ENCODE assay signal across 35 cellular contexts in genomic region chr14:69991422-69991821, GRCh38.
"Had no signal": no experiment of that assay in that cellular context is flagged by ENCODE, and none has a peak within 500 bp of the region (broad histone marks: within the 10 kb centered on the region; RNA-seq: fewer than 3 reads in every experiment).

No MANE protein-coding gene starts in this region.

- H3K4me1 ChIP-seq: adrenal gland, esophagus squamous epithelium had no signal

- H3K4me3 Mint-ChIP-seq: activated B cell treated with CpG ODN at 0.5 μM for 24 hours; activated CD8-positive, alpha-beta T cell treated with anti-CD3 and anti-CD28 coated beads for 36 hours; activated naive CD4-positive, alpha-beta T cell treated with anti-CD3 and anti-CD28 coated beads for 36 hours; activated naive CD4-positive, alpha-beta T cell treated with anti-CD3 and anti-CD28 coated beads, Interleukin-2, amount 50 U/mL, for 24 hours; activated naive CD8-positive, alpha-beta T cell treated with anti-CD3 and anti-CD28 coated beads for 36 hours; activated naive CD8-positive, alpha-beta T cell treated with anti-CD3 and anti-CD28 coated beads, Interleukin-2, amount 50 U/mL, for 24 hours; activated T-helper 1 cell treated with anti-CD3 and anti-CD28 coated beads, Interleukin-12 subunit alpha, Interleukin-12 subunit beta, Interleukin-2, Interleukin-4 antibody, amounts not matched to agents 30 ng/mL and 10 ng/mL and 1 ng/mL, durations not matched to agents 14 hours and 24 hours and 36 hours; T-helper 17 cell; T-helper 2 cell treated with Interferon-gamma antibody and Interleukin-4, amounts not matched to agents 5 μg/mL and 100 μg/mL, for 36 hours had no signal

- H3K9me3 ChIP-seq: adrenal gland, body of pancreas, esophagus squamous epithelium, gastroesophageal sphincter had no signal

- DNase-seq: activated B cell treated with CpG ODN at 0.5 μM for 24 hours; activated CD4-positive, alpha-beta T cell treated with anti-CD3 and anti-CD28 coated beads for 48 hours; activated CD4-positive, alpha-beta T cell treated with anti-CD3 and anti-CD28 coated beads, Interleukin-2, amount 50 U/mL, for 1 hour; activated CD4-positive, alpha-beta T cell treated with anti-CD3 and anti-CD28 coated beads, Interleukin-2, amount 50 U/mL, for 48 hours; activated CD8-positive, alpha-beta memory T cell treated with anti-CD3 and anti-CD28 coated beads for 24 hours; activated CD8-positive, alpha-beta T cell treated with anti-CD3 and anti-CD28 coated beads for 36 hours; activated effector memory CD4-positive, alpha-beta T cell treated with anti-CD3 and anti-CD28 coated beads, Interleukin-2, amount 50 U/mL, for 16 hours; activated naive CD4-positive, alpha-beta T cell treated with anti-CD3 and anti-CD28 coated beads for 36 hours; activated naive CD8-positive, alpha-beta T cell treated with anti-CD3 and anti-CD28 coated beads for 36 hours; activated naive CD8-positive, alpha-beta T cell treated with anti-CD3 and anti-CD28 coated beads, Interleukin-2, amount 50 U/mL, for 24 hours; activated T-cell treated with anti-CD3 and anti-CD28 coated beads, Interleukin-2, amount 50 U/mL, for 48 hours; adrenal gland; amygdala; aorta; body of pancreas; caudate nucleus; cortex of kidney; dermis blood vessel endothelial cell; effector CD8-positive, alpha-beta T cell; esophagus squamous epithelium; foreskin melanocyte; T-helper 1 cell; T-helper 17 cell; T1000; WERI-Rb-1 had no signal

- ATAC-seq: activated CD4-positive, CD25-positive, alpha-beta regulatory T cell treated with anti-CD3 and anti-CD28 coated beads, Interleukin-2, amount 50 U/mL, for 24 hours; activated CD8-positive, alpha-beta T cell treated with anti-CD3 and anti-CD28 coated beads for 36 hours; activated naive CD8-positive, alpha-beta T cell treated with anti-CD3 and anti-CD28 coated beads, Interleukin-2, amount 50 U/mL, for 24 hours; body of pancreas; gastroesophageal sphincter; T-helper 17 cell had no signal

- H3K36me3 Mint-ChIP-seq: activated naive CD4-positive, alpha-beta T cell treated with anti-CD3 and anti-CD28 coated beads, Interleukin-2, amount 50 U/mL, for 24 hours; activated naive CD8-positive, alpha-beta T cell treated with anti-CD3 and anti-CD28 coated beads for 36 hours had no signal

- H3K27me3 ChIP-seq: adrenal gland, body of pancreas had no signal

- FAIRE-seq: colon, endometrium, endothelial cell of umbilical vein had no signal

- H3K4me1 Mint-ChIP-seq: activated B cell treated with CpG ODN at 0.5 μM for 24 hours; activated naive CD4-positive, alpha-beta T cell treated with anti-CD3 and anti-CD28 coated beads, Interleukin-2, amount 50 U/mL, for 24 hours; activated naive CD8-positive, alpha-beta T cell treated with anti-CD3 and anti-CD28 coated beads for 36 hours; activated naive CD8-positive, alpha-beta T cell treated with anti-CD3 and anti-CD28 coated beads, Interleukin-2, amount 50 U/mL, for 24 hours; T-helper 17 cell had no signal

- H3K36me3 ChIP-seq: adrenal gland, esophagus squamous epithelium, gastroesophageal sphincter, WERI-Rb-1 had no signal

- H3K27ac ChIP-seq: adrenal gland, body of pancreas, epithelial cell of prostate, esophagus squamous epithelium, gastroesophageal sphincter, WERI-Rb-1 had no signal

- H3K9me3 Mint-ChIP-seq: activated CD8-positive, alpha-beta T cell treated with anti-CD3 and anti-CD28 coated beads for 36 hours; activated naive CD4-positive, alpha-beta T cell treated with anti-CD3 and anti-CD28 coated beads for 36 hours; activated naive CD4-positive, alpha-beta T cell treated with anti-CD3 and anti-CD28 coated beads, Interleukin-2, amount 50 U/mL, for 24 hours; activated naive CD8-positive, alpha-beta T cell treated with anti-CD3 and anti-CD28 coated beads for 36 hours; activated naive CD8-positive, alpha-beta T cell treated with anti-CD3 and anti-CD28 coated beads, Interleukin-2, amount 50 U/mL, for 24 hours; activated T-helper 1 cell treated with anti-CD3 and anti-CD28 coated beads, Interleukin-12 subunit alpha, Interleukin-12 subunit beta, Interleukin-2, Interleukin-4 antibody, amounts not matched to agents 30 ng/mL and 10 ng/mL and 1 ng/mL, durations not matched to agents 14 hours and 24 hours and 36 hours; activated T-helper 2 cell treated with anti-CD3 and anti-CD28 coated beads, Interferon-gamma antibody, Interleukin-2, Interleukin-4, amounts not matched to agents 10 μg/mL and 5 μg/mL and 100 μg/mL, durations not matched to agents 14 hours and 24 hours and 36 hours; T-helper 2 cell treated with Interferon-gamma antibody and Interleukin-4, amounts not matched to agents 5 μg/mL and 100 μg/mL, for 36 hours had no signal

- H3K4me3 ChIP-seq: adrenal gland, body of pancreas, esophagus squamous epithelium, gastroesophageal sphincter had no signal

- H3K27ac Mint-ChIP-seq: activated B cell treated with CpG ODN at 0.5 μM for 24 hours; activated CD8-positive, alpha-beta T cell treated with anti-CD3 and anti-CD28 coated beads for 36 hours; activated naive CD4-positive, alpha-beta T cell treated with anti-CD3 and anti-CD28 coated beads for 36 hours; activated naive CD4-positive, alpha-beta T cell treated with anti-CD3 and anti-CD28 coated beads, Interleukin-2, amount 50 U/mL, for 24 hours; activated naive CD8-positive, alpha-beta T cell treated with anti-CD3 and anti-CD28 coated beads for 36 hours; activated naive CD8-positive, alpha-beta T cell treated with anti-CD3 and anti-CD28 coated beads, Interleukin-2, amount 50 U/mL, for 24 hours; activated T-helper 1 cell treated with anti-CD3 and anti-CD28 coated beads, Interleukin-12 subunit alpha, Interleukin-12 subunit beta, Interleukin-2, Interleukin-4 antibody, amounts not matched to agents 30 ng/mL and 10 ng/mL and 1 ng/mL, durations not matched to agents 14 hours and 24 hours and 36 hours; activated T-helper 2 cell treated with anti-CD3 and anti-CD28 coated beads, Interferon-gamma antibody, Interleukin-2, Interleukin-4, amounts not matched to agents 10 μg/mL and 5 μg/mL and 100 μg/mL, durations not matched to agents 14 hours and 24 hours and 36 hours; T-helper 17 cell; T-helper 2 cell treated with Interferon-gamma antibody and Interleukin-4, amounts not matched to agents 5 μg/mL and 100 μg/mL, for 36 hours had no signal
